ENCODE assay signal across 8 cellular contexts in the genomic region with DNA sequence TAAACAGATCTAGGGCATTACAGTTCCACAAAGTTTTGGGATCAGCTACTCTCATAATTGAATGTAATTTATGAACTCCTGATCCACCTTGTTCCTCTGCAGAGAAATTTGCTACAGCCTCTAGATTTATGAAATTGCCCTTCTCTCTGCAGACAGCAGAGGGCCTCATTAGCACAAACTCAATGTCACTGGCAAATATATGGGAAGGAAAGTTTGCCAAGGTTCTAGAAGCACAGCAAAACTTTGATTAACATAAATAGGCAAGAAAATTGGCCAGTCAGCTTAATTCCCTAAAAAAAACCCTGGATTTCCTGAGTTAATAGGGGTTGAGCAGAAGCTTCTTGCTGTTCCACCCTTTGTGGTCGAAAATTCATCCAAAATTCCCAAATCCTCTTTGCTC. TPM values are rescaled to one million over a fixed set of nuclear protein-coding genes. Genes with fewer than 3 reads are reported as not detected.
DNase-seq lines count a peak whose midpoint lies in the region; ATAC-seq, FAIRE-seq and TF ChIP-seq lines count a peak whose summit lies in the region.

No MANE protein-coding gene starts in this region.

- in situ Hi-C loops in GM12878 (cut with MboI): loop anchor here (5.0 to 10.0 kb wide), 2 partner anchors 118 to 235 kb away; partner anchors contain the start of genes NCBP2L and TSC22D3

- no peak for TF ChIP-seq POLR2A in GM12878 (IDR thresholded peaks at IDR 0.05; ENCODE audit: low read depth, low read length)

- H3K27me3 ChIP-seq in AG04450 (ENCODE audit: control insufficient read depth, insufficient read depth, low read length) (no peaks in the 10 kb centered on the region), GM12878 (replicated peaks in 1 of 2; ENCODE audit: control insufficient read depth in 2 of 2, insufficient read depth in 2 of 2, low read length in 1 of 2) (no peaks in the 10 kb centered on the region)

- FAIRE-seq in GM12878 (lab: Jason Lieb, UNC): peak; percentile 64

- CTCF ChIA-PET in AG04450 (lab: Charles Lee): interaction anchor here (0.6 to 9.6 kb wide), 21 partner anchors 9 to 631 kb away, joined by 3 to 114 read pairs (median 4); partner anchors contain the start of genes MID2, NCBP2L and TSC22D3
- CTCF ChIA-PET in GM12878 (lab: Yijun Ruan, JAX): interaction anchor here (0.5 to 15.9 kb wide), 22 partner anchors 9 to 411 kb away, joined by 3 to 289 read pairs (median 4); partner anchors contain the start of genes NCBP2L, PRPS1 and TSC22D3

- no peaks in the 10 kb centered on the region for H3K4me1 ChIP-seq in GM12878 (ENCODE audit: control insufficient read depth, insufficient read depth, low read length)

- peak; percentile 80 for TF ChIP-seq RAD21 in GM12878 (IDR thresholded peaks at IDR 0.05; ENCODE audit: insufficient read depth, low read depth, low read length)

- TF ChIP-seq CTCF in AG04450 (IDR thresholded peaks at IDR 0.05; ENCODE audit: low read depth, low read length) (peak; percentile 73), GM12873 (IDR thresholded peaks at IDR 0.05; ENCODE audit: insufficient read depth, low read depth, low read length, missing control alignments) (peak; percentile 68), GM12878 (IDR thresholded peaks at IDR 0.05 in 2 of 3, conservative IDR thresholded peaks at IDR 0.05 in 1 of 3; ENCODE audit: control insufficient read depth in 2 of 3, extremely low read depth in 1 of 3, insufficient read depth in 1 of 3, low read depth in 3 of 3, low read length in 3 of 3) (peak; percentile 62 to 78 (median 77))

- H3K4me3 ChIP-seq in AG04450 (ENCODE audit: low read depth, low read length) (no peak overlapping the region), GM12878 (no peak overlapping the region)

- H3K4me2 ChIP-seq in GM12878 (ENCODE audit: control insufficient read depth, insufficient read depth): no peak overlapping the region

- no peaks in the 10 kb centered on the region for H4K20me1 ChIP-seq in GM12878 (ENCODE audit: control insufficient read depth, insufficient read depth)

- peak; percentile 71 for ATAC-seq in GM12878
- no peak for ATAC-seq in HG03045 (IDR thresholded peaks at IDR 0.05; ENCODE audit: unreplicated experiment)

- intact Hi-C loops in GM12878 (cut with micrococcal nuclease; ENCODE audit: unreplicated experiment): loop anchor here (1.0 to 5.0 kb wide), 4 partner anchors 52 to 235 kb away; partner anchors contain the start of gene NCBP2L

- DNase-seq in AG04450 (ENCODE audit: low read depth, low spot score) (no peak), NCI-H2107 treated with DMSO at 0.1 percent for 48 hours (lab: John Stamatoyannopoulos, UW; ENCODE audit: unreplicated experiment) (peak; percentile 39), GM12878 (ENCODE audit: low read depth, low spot score) (no peak), kidney tubule cell (ENCODE audit: low spot score) (peak; percentile 56), UCSD-AML1 (lab: John Stamatoyannopoulos, UW; ENCODE audit: unreplicated experiment) (no peak), GF-D8 (lab: John Stamatoyannopoulos, UW) (no peak)

- no TSS peak for BruUV-seq in GM12878 (replicated peaks; lab: Mats Ljungman, UMichigan)

- H3K9ac ChIP-seq in GM12878 (ENCODE audit: control insufficient read depth, insufficient read depth, low read length): no peak overlapping the region

- RAD21 ChIA-PET in GM12878 (lab: Charles Lee; ENCODE audit: unreplicated experiment): interaction anchor here (1.0 to 6.8 kb wide), 5 partner anchors 14 to 236 kb away, joined by 3 to 119 read pairs (median 6); partner anchors contain the start of genes NCBP2L and TSC22D3

- no peak for TF ChIP-seq EP300 in GM12878 (IDR thresholded peaks at IDR 0.05; ENCODE audit: borderline replicate concordance in 1 of 2, control insufficient read depth in 1 of 2, low read depth in 2 of 2, low read length in 2 of 2)

- H3K79me2 ChIP-seq in GM12878 (ENCODE audit: control insufficient read depth, insufficient read depth, low read length): no peaks in the 10 kb centered on the region

- SMC1A ChIA-PET in GM12878 (lab: Charles Lee; ENCODE audit: uncharacterized antibody, unreplicated experiment): interaction anchor here (0.7 to 15.8 kb wide), 9 partner anchors 9 to 118 kb away, joined by 3 to 149 read pairs (median 5); partner anchors contain the start of genes NCBP2L and TSC22D3

- H3K9me3 ChIP-seq in AG04450 (ENCODE audit: control insufficient read depth, insufficient read depth, low read length): no peaks in the 10 kb centered on the region
- no peaks in the 10 kb centered on the region for H3K9me3 ChIP-seq in GM12878 (replicated peaks; ENCODE audit: control insufficient read depth, insufficient read depth, low read length)

- POLR2A ChIA-PET in AG04450 (lab: Yijun Ruan, JAX): no interaction called here
- POLR2A ChIA-PET in GM12878 (lab: Charles Lee): no interaction called here

- no peak overlapping the region for H2AFZ ChIP-seq in GM12878 (ENCODE audit: control insufficient read depth, low read depth, low read length)

- H3K36me3 ChIP-seq in GM12878 (ENCODE audit: control insufficient read depth in 2 of 2, insufficient read depth in 2 of 2, low read length in 1 of 2): no peaks in the 10 kb centered on the region

- WGBS in GM12878 (ENCODE audit: insufficient coverage, insufficient replicate concordance, low lambda C conversion rate, missing lambda C conversion rate): 46% methylated on average over 1 of the region's 1 CpG

- H3K27ac ChIP-seq in AG04450 (ENCODE audit: low read depth, low read length): no peak overlapping the region
- no peak overlapping the region for H3K27ac ChIP-seq in GM12878 (ENCODE audit: control insufficient read depth, insufficient read depth)

TF ChIP-seq in GM12878, 131 proteins besides CTCF, POLR2A, EP300 and RAD21:
- TF ChIP-seq SMC3 (IDR thresholded peaks at IDR 0.05; ENCODE audit: borderline replicate concordance, low read length) (peak; percentile 90), ZNF274 (IDR thresholded peaks at IDR 0.05; ENCODE audit: insufficient read depth, insufficient read length) (no peak)

RNA-seq across cellular contexts. Expression of gene PRPS1, which starts 31.5 kb away (rescaled TPM):
- 64.2 and 67.9 TPM in 2 replicates for polyA plus RNA-seq in AG04450 (2011; rRNA removed)
- 38.9 and 52.3 TPM in 2 replicates for polyA minus RNA-seq in AG04450 (2011; rRNA and poly(A)+ RNA removed)
- 11.5 and 12.7 TPM in 2 replicates for total RNA-seq in GM12878 (2013; cell fraction: nucleolus; rRNA removed)
- total RNA-seq in GM12878 (2014; rRNA removed): 26.5 and 28.1 TPM in 2 replicates
- 44.6 and 44.8 TPM in 2 replicates for total RNA-seq in GM12878 (2014; rRNA removed; fragmentation: Illumina TruSeq; extraction: Trizol)
- total RNA-seq in GM12878 (2021): 57.3 and 65.8 TPM in 2 replicates
- 40.2 TPM for polyA plus RNA-seq in GM12878 (2011; ENCODE audit: low read depth)
- 86.5 and 105 TPM in 2 replicates for polyA plus RNA-seq in GM12878 (2011; rRNA removed)
- 54.5 and 55.8 TPM in 2 replicates for polyA plus RNA-seq in GM12878 (2011; cell fraction: cytosol; rRNA removed)
- 22.0 and 28.3 TPM in 2 replicates for polyA plus RNA-seq in GM12878 (2011; cell fraction: nucleus; rRNA removed)
- 35.3 and 36.1 TPM in 2 replicates for polyA plus RNA-seq in GM12878 (2012)
- 71.2 and 77.5 TPM in 2 replicates for polyA plus RNA-seq in GM12878 (2014; fragmentation: Illumina TruSeq; extraction: Trizol)
- 10 to 100 TPM; 31.2 to 31.5 TPM for polyA plus RNA-seq in GM12878 (2014; fragmentation: Nextera tagmentation; extraction: Ambion mirVana)
- polyA plus RNA-seq in GM12878 (2014; rRNA removed): 54.5 and 64.8 TPM in 2 replicates
- polyA plus RNA-seq in GM12878 (2016; fragmentation: Nextera tagmentation; extraction: Ambion mirVana): 10 to 100 TPM; 76.1 to 77.0 TPM
- 49.0 and 87.7 TPM in 2 replicates for polyA minus RNA-seq in GM12878 (2011; rRNA and poly(A)+ RNA removed)
- polyA minus RNA-seq in GM12878 (2011; cell fraction: cytosol; rRNA and poly(A)+ RNA removed): 17.2 and 22.5 TPM in 2 replicates
- polyA minus RNA-seq in GM12878 (2011; cell fraction: nucleus; rRNA and poly(A)+ RNA removed): 6.4 and 10.3 TPM in 2 replicates

Comparison
In these comparisons a context has a peak if more than half of its experiments do, and no peak if none do; other contexts are left out.
1. DNase-seq: peak in NCI-H2107 treated with DMSO at 0.1 percent for 48 hours (single experiment) and kidney tubule cell (single experiment); none in AG04450 (single experiment), GM12878 (single experiment), UCSD-AML1 (single experiment) and GF-D8 (single experiment).
2. Peak in every context shown above with its lines, with median percentiles within 50 percentile points of each other: CTCF ChIP-seq.